Comparison of ENCODE assay signal across 1 cellular context in the genomic region with DNA sequence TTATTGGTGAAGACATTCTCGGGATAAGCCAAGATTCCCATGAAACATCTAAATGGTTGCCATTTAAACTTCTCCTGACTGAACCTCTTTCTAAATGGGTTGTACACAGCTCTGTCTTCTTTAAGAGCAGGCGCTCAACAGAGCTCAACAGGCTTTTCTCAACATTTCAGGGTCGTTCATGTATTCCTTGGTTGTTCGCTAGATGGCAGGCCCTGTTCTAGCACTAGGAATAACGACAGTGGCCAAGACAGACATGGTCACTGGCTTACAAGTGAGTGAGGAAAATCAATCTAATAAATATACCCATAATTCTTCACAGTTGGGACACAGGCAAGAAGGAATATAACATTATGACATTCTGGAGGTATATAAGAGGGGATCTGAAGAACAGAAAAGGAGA.
TF ChIP-seq lines count a peak whose summit lies in the region.

No MANE protein-coding gene starts in this region.

TF ChIP-seq in GM23338, 12 proteins besides CTCF, POLR2A, EP300 and RAD21 (continued from another document):
- TF ChIP-seq NANOG (IDR thresholded peaks at IDR 0.05; ENCODE audit: borderline replicate concordance) (no peak), ZNF114 (CRISPR knock-in tag; IDR thresholded peaks at IDR 0.05) (no peak), JUNB (IDR thresholded peaks at IDR 0.05; ENCODE audit: unreplicated experiment) (no peak), EZH2 (IDR thresholded peaks at IDR 0.05; ENCODE audit: low read depth, unreplicated experiment) (no peak), STAT1 (IDR thresholded peaks at IDR 0.05; ENCODE audit: unreplicated experiment) (no peak), CREB1 (CRISPR knock-in tag; IDR thresholded peaks at IDR 0.05; ENCODE audit: low read depth) (no peak), ZNF331 (CRISPR knock-in tag; IDR thresholded peaks at IDR 0.05; ENCODE audit: low read depth) (no peak), POLR2AphosphoS5 (IDR thresholded peaks at IDR 0.05; ENCODE audit: low read depth) (no peak), EZH2phosphoT487 (IDR thresholded peaks at IDR 0.05; ENCODE audit: unreplicated experiment) (no peak)
- TF ChIP-seq, protein P1, sequence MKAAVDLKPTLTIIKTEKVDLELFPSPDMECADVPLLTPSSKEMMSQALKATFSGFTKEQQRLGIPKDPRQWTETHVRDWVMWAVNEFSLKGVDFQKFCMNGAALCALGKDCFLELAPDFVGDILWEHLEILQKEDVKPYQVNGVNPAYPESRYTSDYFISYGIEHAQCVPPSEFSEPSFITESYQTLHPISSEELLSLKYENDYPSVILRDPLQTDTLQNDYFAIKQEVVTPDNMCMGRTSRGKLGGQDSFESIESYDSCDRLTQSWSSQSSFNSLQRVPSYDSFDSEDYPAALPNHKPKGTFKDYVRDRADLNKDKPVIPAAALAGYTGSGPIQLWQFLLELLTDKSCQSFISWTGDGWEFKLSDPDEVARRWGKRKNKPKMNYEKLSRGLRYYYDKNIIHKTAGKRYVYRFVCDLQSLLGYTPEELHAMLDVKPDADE (IDR thresholded peaks at IDR 0.05), result no peak
